In the genomic region with DNA sequence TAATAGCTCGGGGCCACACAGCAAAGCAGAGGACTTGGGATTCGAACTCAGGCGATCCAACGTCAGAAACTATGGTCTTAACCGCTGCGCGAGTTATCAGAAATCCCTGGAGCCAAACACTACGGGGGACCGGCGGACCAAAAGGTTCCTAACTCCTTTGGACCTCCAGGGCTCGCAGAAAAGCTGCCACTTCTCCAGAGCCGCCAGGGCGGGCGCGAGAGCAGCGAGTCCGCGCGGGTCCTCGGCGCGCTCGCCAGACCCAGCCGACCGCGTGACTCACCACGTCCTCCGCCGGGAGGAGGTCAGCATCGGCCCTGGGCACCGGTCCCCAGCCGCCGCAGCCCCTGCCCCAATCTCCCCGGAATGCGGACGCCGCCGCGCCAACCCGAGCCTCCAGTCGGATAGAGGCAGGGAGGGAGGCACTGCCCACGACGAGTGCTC, we compare ENCODE assay signal across 10 cellular contexts. TPM values are rescaled to one million over a fixed set of nuclear protein-coding genes. Genes with fewer than 3 reads are reported as not detected.
DNase-seq lines count a peak whose midpoint lies in the region; ATAC-seq, FAIRE-seq and TF ChIP-seq lines count a peak whose summit lies in the region.
"Had no signal": no experiment of that assay in that cellular context is flagged by ENCODE, and none has a peak within 500 bp of the region (broad histone marks: within the 10 kb centered on the region; RNA-seq: fewer than 3 reads in every experiment).

No MANE protein-coding gene starts in this region.

- TF ChIP-seq CTCF in body of pancreas (IDR thresholded peaks at IDR 0.05) = no peak
- no peak for TF ChIP-seq CTCF in HepG2 (CRISPR knock-in tag; IDR thresholded peaks at IDR 0.05)

- ATAC-seq in Right ventricle myocardium superior (ENCODE audit: poor library complexity) (peak; percentile 71), body of pancreas (peak; percentile 20), HepG2 (peak; percentile 68), aorta (ENCODE audit: low FRiP score) (peak; percentile 31), HG03354 (IDR thresholded peaks at IDR 0.05; ENCODE audit: poor library complexity, severe bottlenecking, unreplicated experiment) (no peak)

- BruUV-seq in HepG2 (replicated peaks; lab: Mats Ljungman, UMichigan) = no TSS peak

- H3K9me3 ChIP-seq in body of pancreas = no peaks in the 10 kb centered on the region
- no peaks in the 10 kb centered on the region for H3K9me3 ChIP-seq in HepG2 (ENCODE audit: low read length)
- peaks cover 2% of the 10 kb centered on the region for H3K9me3 ChIP-seq in aorta (ENCODE audit: control insufficient read depth, low read length)

- in situ Hi-C loops in HepG2 (cut with HindIII; ENCODE audit: extremely low pct_ligation_motif_present, low pct_unique_long_range_greater_than_20kb) = loop anchor here (25.0 kb wide), 2 partner anchors 96 to 571 kb away; no protein-coding TSS in a partner anchor

- H2AFZ ChIP-seq in HepG2 (ENCODE audit: low read length) = no peak overlapping the region

- TF ChIP-seq RAD21 in HepG2 (CRISPR knock-in tag; IDR thresholded peaks at IDR 0.05) = no peak; the same call in 1 of the 2 replicates

- TF ChIP-seq EP300 in HepG2 (IDR thresholded peaks at IDR 0.05; ENCODE audit: low read depth in 2 of 2, low read length in 2 of 2) (no peak), HepG2 (CRISPR knock-in tag; IDR thresholded peaks at IDR 0.05; ENCODE audit: borderline replicate concordance) (no peak)

- TF ChIP-seq POLR2A in body of pancreas (IDR thresholded peaks at IDR 0.05) (no peak), HepG2 (IDR thresholded peaks at IDR 0.05; ENCODE audit: insufficient read depth in 1 of 2, low read depth in 2 of 2, low read length in 2 of 2) (no peak)

- H3K27ac ChIP-seq in body of pancreas (no peak overlapping the region), HepG2 (ENCODE audit: extremely low read length, insufficient read depth, low read length) (no peak overlapping the region), aorta (ENCODE audit: low read depth in 1 of 2, low read length in 2 of 2) (no peak overlapping the region)

- H4K20me1 ChIP-seq in HepG2 (ENCODE audit: insufficient read depth, low read length) = 0 out of 2 replicates have a peak, but pooled peaks cover 2% of the 10 kb centered on the region

- peak overlapping the region; percentile 58 for H3K4me2 ChIP-seq in HepG2 (ENCODE audit: low read depth, low read length)

- intact Hi-C loops in Right ventricle myocardium superior (cut with DNase I) (no loop called here), cardiac septum (cut with DNase I) (no loop called here), body of pancreas (cut with DNase I) (no loop called here), HepG2 (cut with micrococcal nuclease; ENCODE audit: unreplicated experiment) (no loop called here), aorta (cut with DNase I) (no loop called here)

- H3K9ac ChIP-seq in HepG2 (ENCODE audit: insufficient read depth, low read depth, low read length) = no peak overlapping the region

- POLR2A ChIA-PET in HepG2 (lab: Yijun Ruan, JAX) = no interaction called here

- CTCF ChIA-PET in HepG2 (lab: Yijun Ruan, JAX; ENCODE audit: low intra/inter-chr PET ratio, low total read pairs) = no interaction called here

- peaks cover 0 to 63% of the 10 kb centered on the region in 2 donors for H3K27me3 ChIP-seq in body of pancreas
- H3K27me3 ChIP-seq in HepG2 (ENCODE audit: control insufficient read depth in 1 of 2, insufficient read depth in 2 of 2, low read length in 2 of 2) = peaks cover 15 to 92% of the 10 kb centered on the region in 2 experiments
- H3K27me3 ChIP-seq in aorta (ENCODE audit: control insufficient read depth in 1 of 2, insufficient read depth in 2 of 2, low read length in 1 of 2) = no peaks in the 10 kb centered on the region

- FAIRE-seq in HepG2 (lab: Jason Lieb, UNC) = no peak
- no peak for FAIRE-seq in frontal cortex (lab: Jason Lieb, UNC)

- no peak for DNase-seq in Right ventricle myocardium superior
- no peak for DNase-seq in cardiac septum (ENCODE audit: low spot score)
- peak in 1 of 4 donors; percentile 29 for DNase-seq in body of pancreas
- no peak for DNase-seq in HepG2 (ENCODE audit: low spot score)
- no peak for DNase-seq in aorta
- DNase-seq in GOT3 (lab: John Stamatoyannopoulos, UW) = no peak
- no peak for DNase-seq in frontal cortex (ENCODE audit: low spot score in 2 of 2)
- DNase-seq: activated CD8-positive, alpha-beta memory T cell treated with anti-CD3 and anti-CD28 coated beads, Interleukin-2, amount 50 U/mL, for 4 hours; head of caudate nucleus had no signal

- WGBS in body of pancreas, 2 donors = 0 to 2% methylated on average over 2 to 43 of the region's 43 CpGs
- WGBS in HepG2 (ENCODE audit: low lambda C conversion rate) = 0% methylated on average over 6 of the region's 43 CpGs
- 2 to 3% methylated on average over 42 to 43 of the region's 43 CpGs for WGBS in aorta, 2 donors

- H3K4me1 ChIP-seq in body of pancreas (peaks cover 18% of the 10 kb centered on the region), HepG2 (ENCODE audit: insufficient read depth, low read length) (peaks cover 17% of the 10 kb centered on the region), aorta (ENCODE audit: control insufficient read depth in 1 of 2, insufficient read depth in 2 of 2, low read length in 2 of 2) (no peaks in the 10 kb centered on the region)

- no peaks in the 10 kb centered on the region for H3K79me2 ChIP-seq in HepG2 (ENCODE audit: insufficient read depth, low read length)

- H3K36me3 ChIP-seq in body of pancreas (replicated peaks in 1 of 2; ENCODE audit: insufficient read depth in 1 of 2, low read depth in 2 of 2) (no peaks in the 10 kb centered on the region), HepG2 (replicated peaks in 1 of 2; ENCODE audit: control insufficient read depth in 1 of 2, insufficient read depth in 2 of 2, low read length in 2 of 2) (no peaks in the 10 kb centered on the region), aorta (ENCODE audit: control insufficient read depth in 1 of 2, insufficient read depth in 2 of 2, low read length in 1 of 2) (no peaks in the 10 kb centered on the region)

- H3K4me3 ChIP-seq in body of pancreas (no peak overlapping the region), HepG2 (replicated peaks in 1 of 3; ENCODE audit: insufficient read depth in 1 of 3, low read depth in 2 of 3, low read length in 3 of 3) (peak overlapping the region in 1 of 3 experiments; percentile 46; a peak in 2 of 6 replicates), aorta (ENCODE audit: low read length in 2 of 2) (peak overlapping the region; percentile 7 to 16)

TF ChIP-seq in HepG2, 621 proteins besides CTCF, POLR2A, EP300 and RAD21:
- TF ChIP-seq FOSL2 (CRISPR knock-in tag; IDR thresholded peaks at IDR 0.05) (0 out of 2 replicates have a peak, but pooled peaks have one; percentile 13), GABPB1 (CRISPR knock-in tag; IDR thresholded peaks at IDR 0.05) (peak; percentile 22; the same call in 1 of the 2 replicates), ZNF768 (CRISPR knock-in tag; IDR thresholded peaks at IDR 0.05) (peak; percentile 28), RCOR2 (CRISPR knock-in tag; IDR thresholded peaks at IDR 0.05) (no peak)
- TF ChIP-seq, protein P1, sequence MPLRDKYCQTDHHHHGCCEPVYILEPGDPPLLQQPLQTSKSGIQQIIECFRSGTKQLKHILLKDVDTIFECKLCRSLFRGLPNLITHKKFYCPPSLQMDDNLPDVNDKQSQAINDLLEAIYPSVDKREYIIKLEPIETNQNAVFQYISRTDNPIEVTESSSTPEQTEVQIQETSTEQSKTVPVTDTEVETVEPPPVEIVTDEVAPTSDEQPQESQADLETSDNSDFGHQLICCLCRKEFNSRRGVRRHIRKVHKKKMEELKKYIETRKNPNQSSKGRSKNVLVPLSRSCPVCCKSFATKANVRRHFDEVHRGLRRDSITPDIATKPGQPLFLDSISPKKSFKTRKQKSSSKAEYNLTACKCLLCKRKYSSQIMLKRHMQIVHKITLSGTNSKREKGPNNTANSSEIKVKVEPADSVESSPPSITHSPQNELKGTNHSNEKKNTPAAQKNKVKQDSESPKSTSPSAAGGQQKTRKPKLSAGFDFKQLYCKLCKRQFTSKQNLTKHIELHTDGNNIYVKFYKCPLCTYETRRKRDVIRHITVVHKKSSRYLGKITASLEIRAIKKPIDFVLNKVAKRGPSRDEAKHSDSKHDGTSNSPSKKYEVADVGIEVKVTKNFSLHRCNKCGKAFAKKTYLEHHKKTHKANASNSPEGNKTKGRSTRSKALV (CRISPR knock-in tag; IDR thresholded peaks at IDR 0.05) = peak; percentile 70; the same call in 1 of the 2 replicates

RNA-seq across cellular contexts. Expression of a gene that starts 6.0 kb away (rescaled TPM):
- total RNA-seq in Right ventricle myocardium superior (0.03 TPM), cardiac septum (0.05 TPM), body of pancreas (not detected), HepG2 (2016; rRNA removed; fragmentation: Illumina TruSeq; extraction: Trizol) (not detected in 2 replicates), aorta (under 1 TPM in 1 of 2 donors, not detected in 1; 0.06 TPM), frontal cortex (1.2 TPM)
- total RNA-seq in HepG2 (2016; cell fraction: cytosol; rRNA removed; fragmentation: Illumina TruSeq; extraction: Trizol; ENCODE audit: low read depth) = not detected in 2 replicates
- not detected in 2 replicates for total RNA-seq in HepG2 (2016; cell fraction: insoluble cytoplasmic fraction; rRNA removed; fragmentation: Illumina TruSeq; extraction: Trizol)
- total RNA-seq in HepG2 (2016; cell fraction: membrane; rRNA removed; fragmentation: Illumina TruSeq; extraction: Trizol) = not detected in 2 replicates
- total RNA-seq in HepG2 (2016; cell fraction: nucleus; rRNA removed; fragmentation: Illumina TruSeq; extraction: Trizol) = not detected in 2 replicates
- polyA plus RNA-seq in HepG2 (2011; rRNA removed) (not detected in 2 replicates), aorta (under 1 TPM in 1 of 2 donors, not detected in 1; 0.13 TPM)
- not detected in 2 replicates for polyA plus RNA-seq in HepG2 (2011; cell fraction: cytosol; rRNA removed)
- polyA plus RNA-seq in HepG2 (2011; cell fraction: nucleus; rRNA removed) = not detected in 2 replicates
- 0.07 TPM in 1 of 2 replicates, not detected in the other for polyA plus RNA-seq in HepG2 (2012)
- not detected in 2 replicates for polyA plus RNA-seq in HepG2 (2016; cell fraction: cytosol; fragmentation: Illumina TruSeq; extraction: Trizol; ENCODE audit: low read depth)
- not detected in 2 replicates for polyA plus RNA-seq in HepG2 (2016; cell fraction: insoluble cytoplasmic fraction; fragmentation: Illumina TruSeq; extraction: Trizol; ENCODE audit: low read depth)
- not detected in 2 replicates for polyA plus RNA-seq in HepG2 (2016; cell fraction: membrane; fragmentation: Illumina TruSeq; extraction: Trizol; ENCODE audit: low read depth)
- polyA plus RNA-seq in HepG2 (2016; cell fraction: nucleus; fragmentation: Illumina TruSeq; extraction: Trizol; ENCODE audit: insufficient read depth, low read depth) = not detected in 2 replicates
- polyA minus RNA-seq in HepG2 (2011; rRNA and poly(A)+ RNA removed; ENCODE audit: low replicate concordance) = not detected in 2 replicates
- polyA minus RNA-seq in HepG2 (2011; cell fraction: cytosol; rRNA and poly(A)+ RNA removed) = not detected in 2 replicates
- polyA minus RNA-seq in HepG2 (2011; cell fraction: nucleus; rRNA and poly(A)+ RNA removed) = not detected in 2 replicates

Comparison
In these comparisons a context has a peak if more than half of its experiments do, and no peak if none do; other contexts are left out.
1. H3K4me3 ChIP-seq: peak in aorta (2 of 2); none in body of pancreas (0 of 2).